In the genomic region with DNA sequence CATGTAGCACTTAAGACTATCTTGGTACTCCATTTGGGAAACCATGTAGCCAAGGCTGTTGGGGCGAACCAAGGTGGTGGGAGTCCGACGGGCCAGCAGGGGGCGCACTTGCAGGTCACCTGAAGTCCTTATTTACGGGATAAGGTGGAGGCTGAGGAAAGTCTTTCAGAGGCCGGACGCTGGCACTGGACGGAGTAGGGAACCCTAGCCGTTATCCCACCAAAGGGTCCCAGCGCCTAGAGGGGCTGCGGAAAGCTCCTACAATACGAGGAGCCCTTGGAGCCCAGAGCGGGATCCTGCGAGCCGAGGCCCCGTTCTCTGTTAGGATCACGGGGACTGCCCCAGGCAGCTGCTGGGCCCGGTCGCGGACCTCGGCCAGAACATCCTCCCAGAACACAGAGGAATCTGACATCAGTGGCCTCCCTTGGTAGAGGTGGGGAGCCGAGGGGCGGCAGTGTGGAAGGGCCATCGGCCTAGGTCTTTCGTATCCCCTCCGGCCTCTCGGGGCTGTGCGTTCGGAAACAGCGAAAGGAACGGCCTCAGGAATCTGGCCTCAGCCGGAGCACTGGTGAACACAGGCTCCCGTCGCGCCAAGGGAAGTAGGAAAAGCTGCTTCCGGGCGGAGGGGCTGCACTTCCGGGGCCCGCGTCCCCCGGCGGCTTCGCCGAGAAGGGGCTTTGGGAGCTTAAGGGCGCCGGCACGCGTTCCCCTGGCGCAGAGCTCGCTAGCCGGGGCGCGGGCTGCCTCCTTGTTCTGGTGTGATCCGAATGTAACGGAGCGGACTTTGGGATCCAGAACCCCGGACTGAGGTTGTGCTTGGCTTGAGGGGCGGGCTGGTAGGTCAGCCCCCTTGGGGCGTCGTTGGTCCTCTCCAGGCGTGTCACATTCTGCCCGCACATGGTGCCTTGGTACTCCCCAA, we compare ENCODE assay signal across 8 cellular contexts. TPM values are rescaled to one million over a fixed set of nuclear protein-coding genes. Genes with fewer than 3 reads are reported as not detected.
DNase-seq lines count a peak whose midpoint lies in the region; ATAC-seq and TF ChIP-seq lines count a peak whose summit lies in the region.

No MANE protein-coding gene starts in this region.

- H3K27me3 Mint-ChIP-seq in GM23338 (ENCODE audit: insufficient read depth, low read depth, poor library complexity) (peaks cover 6% of the 10 kb centered on the region), naive B cell (peaks cover 10 to 30% (median 15%) of the 10 kb centered on the region in 3 donors)

- no peak overlapping the region for H3K23ac ChIP-seq in neuronal stem cell (ENCODE audit: low read depth, low read length, poor library complexity)

- H2BK12ac ChIP-seq in neuronal stem cell (ENCODE audit: low read length): no peak overlapping the region

- no peaks in the 10 kb centered on the region for H3F3A ChIP-seq in GM23338 (replicated peaks; ENCODE audit: low read depth)

- H3K4me3 Mint-ChIP-seq in GM23338 (peak overlapping the region; percentile 67; the same call in 2 of the 3 replicates), naive B cell (peak overlapping the region; percentile 77 to 94 (median 84))

- H3K27ac ChIP-seq in GM23338 (ENCODE audit: low read depth): no peak overlapping the region
- H3K27ac ChIP-seq in epithelial cell of prostate: peak overlapping the region; percentile 80
- no peak overlapping the region for H3K27ac ChIP-seq in neuronal stem cell (replicated peaks; ENCODE audit: low read length)

- H3K27me3 ChIP-seq in GM23338 (ENCODE audit: insufficient read depth) (no peaks in the 10 kb centered on the region), neuronal stem cell (ENCODE audit: control insufficient read depth in 3 of 3, insufficient read depth in 3 of 3, low read depth in 1 of 3, low read length in 3 of 3) (no peaks in the 10 kb centered on the region)

- peak overlapping the region; percentile 49 for H3K4me3 ChIP-seq in AG09309 (ENCODE audit: control insufficient read depth, low read depth, low read length)
- H3K4me3 ChIP-seq in GM23338: no peak overlapping the region
- peak overlapping the region in 1 of 2 donors; percentile 24 for H3K4me3 ChIP-seq in neuronal stem cell (ENCODE audit: low read length in 2 of 2)

- H3K9ac ChIP-seq in neuronal stem cell (ENCODE audit: low read depth, low read length, poor library complexity): no peak overlapping the region

- no peak overlapping the region for H4K91ac ChIP-seq in neuronal stem cell (ENCODE audit: low read depth, low read length, poor library complexity)

- no peaks in the 10 kb centered on the region for H3K4me1 Mint-ChIP-seq in GM23338
- H3K4me1 Mint-ChIP-seq in naive B cell: peaks cover 4 to 9% (median 6%) of the 10 kb centered on the region in 3 donors

- no peaks in the 10 kb centered on the region for H3K36me3 ChIP-seq in GM23338 (ENCODE audit: insufficient read depth)
- no peaks in the 10 kb centered on the region for H3K36me3 ChIP-seq in neuronal stem cell (replicated peaks in 1 of 2; ENCODE audit: control insufficient read depth in 2 of 2, insufficient read depth in 2 of 2, low read length in 2 of 2)

- no peak overlapping the region for H3K14ac ChIP-seq in neuronal stem cell (ENCODE audit: low read length)

- H2BK120ac ChIP-seq in neuronal stem cell (ENCODE audit: low read depth, low read length): no peak overlapping the region

- H2BK5ac ChIP-seq in neuronal stem cell (ENCODE audit: low read length): no peak overlapping the region

- H3K9me2 ChIP-seq in GM23338 (ENCODE audit: insufficient read depth): no peaks in the 10 kb centered on the region

- H3K18ac ChIP-seq in neuronal stem cell (ENCODE audit: low read length): no peak overlapping the region

- no peaks in the 10 kb centered on the region for H4K20me1 ChIP-seq in GM23338 (replicated peaks; ENCODE audit: insufficient read depth)

- no peaks in the 10 kb centered on the region for H3K79me2 ChIP-seq in GM23338 (replicated peaks; ENCODE audit: insufficient read depth)

- no peak overlapping the region for H3K4ac ChIP-seq in neuronal stem cell (ENCODE audit: low read length)

- TF ChIP-seq CTCF in AG09309 (IDR thresholded peaks at IDR 0.05; ENCODE audit: control insufficient read depth, insufficient read depth, low read depth, low read length, missing control alignments) (peak; percentile 85), GM23338 (conservative IDR thresholded peaks at IDR 0.05; ENCODE audit: low read depth in 2 of 2) (peak; percentile 85 to 95)

- no peaks in the 10 kb centered on the region for H3K79me1 ChIP-seq in neuronal stem cell (ENCODE audit: low read depth, low read length)

- H3K4me1 ChIP-seq in GM23338 (ENCODE audit: insufficient read depth): no peaks in the 10 kb centered on the region
- no peaks in the 10 kb centered on the region for H3K4me1 ChIP-seq in neuronal stem cell (ENCODE audit: control insufficient read depth in 2 of 2, insufficient read depth in 1 of 2, low read depth in 1 of 2, low read length in 2 of 2)

- no peak for DNase-seq in AG09309 (ENCODE audit: low read depth)
- DNase-seq in GM23338 (ENCODE audit: low spot score): peak; percentile 84
- peak; percentile 74 for DNase-seq in NOMO-1 treated with DMSO at 0.1 percent for 48 hours (lab: John Stamatoyannopoulos, UW; ENCODE audit: unreplicated experiment)
- peak; percentile 47 for DNase-seq in activated CD8-positive, alpha-beta memory T cell treated with anti-CD3 and anti-CD28 coated beads, Interleukin-2, amount 50 U/mL, for 24 hours (ENCODE audit: extremely low read depth)
- no peak for DNase-seq in epithelial cell of prostate (ENCODE audit: low read depth, low spot score)
- DNase-seq in naive B cell: peak; percentile 55
- DNase-seq in stimulated activated CD8-positive, alpha-beta memory T cell treated with anti-CD3 and anti-CD28 coated beads, Interleukin-7, amount 100 ng/mL, for 48 hours (ENCODE audit: extremely low read depth in 1 of 2, low read depth in 1 of 2): peak; percentile 56 to 71
- DNase-seq in neuronal stem cell (ENCODE audit: low spot score): no peak

- no peak overlapping the region for H4K8ac ChIP-seq in neuronal stem cell (ENCODE audit: low read depth, low read length)

- H3K9me3 Mint-ChIP-seq in GM23338: peaks cover under 1% of the 10 kb centered on the region; the same call in 1 of the 3 replicates
- no peaks in the 10 kb centered on the region for H3K9me3 Mint-ChIP-seq in naive B cell

- H3K4me2 ChIP-seq in GM23338: no peak overlapping the region
- no peak overlapping the region for H3K4me2 ChIP-seq in neuronal stem cell (ENCODE audit: insufficient read depth, low read length, poor library complexity, severe bottlenecking)

- H3K36me3 Mint-ChIP-seq in GM23338 (ENCODE audit: low read depth): no peaks in the 10 kb centered on the region
- H3K36me3 Mint-ChIP-seq in naive B cell: no peaks in the 10 kb centered on the region

- ATAC-seq in GM23338 (peak; percentile 78), naive B cell (ENCODE audit: low read depth in 2 of 2) (peak; percentile 60 to 70)

- peak overlapping the region; percentile 94 for H2AFZ ChIP-seq in GM23338
- no peak overlapping the region for H2AFZ ChIP-seq in neuronal stem cell (ENCODE audit: low read length)

- H2BK15ac ChIP-seq in neuronal stem cell (ENCODE audit: low read length): no peak overlapping the region

- H3K9me3 ChIP-seq in neuronal stem cell (replicated peaks in 1 of 2; ENCODE audit: control insufficient read depth in 2 of 2, insufficient read depth in 1 of 2, low read depth in 1 of 2, low read length in 2 of 2): peaks cover 0 to 7% of the 10 kb centered on the region in 2 donors

- no CpG with 5 or more reads among the region's 62 CpGs for WGBS in neuronal stem cell (ENCODE audit: extremely low coverage in 2 of 2, insufficient read length in 2 of 2, insufficient replicate concordance in 1 of 2), 2 donors

- H3K27ac Mint-ChIP-seq in GM23338 (no peak overlapping the region), naive B cell (peak overlapping the region in 1 of 6 donors; percentile 63)

- no peak overlapping the region for H2AK5ac ChIP-seq in neuronal stem cell (ENCODE audit: low read depth, low read length)

TF ChIP-seq in GM23338, 12 proteins besides CTCF, POLR2A, EP300 and RAD21 (continues in another document):
- TF ChIP-seq EZH2phosphoT487 (IDR thresholded peaks at IDR 0.05; ENCODE audit: unreplicated experiment) (no peak), NANOG (IDR thresholded peaks at IDR 0.05; ENCODE audit: borderline replicate concordance) (no peak), ZNF331 (CRISPR knock-in tag; IDR thresholded peaks at IDR 0.05; ENCODE audit: low read depth) (no peak), POLR2AphosphoS5 (IDR thresholded peaks at IDR 0.05; ENCODE audit: low read depth) (no peak)

RNA-seq across cellular contexts. Expression of a gene that starts 29.9 kb away (rescaled TPM):
- not detected in 2 replicates for total RNA-seq in GM23338 (2014; rRNA removed; shearing (Covaris generic))
- not detected in 2 replicates for polyA plus RNA-seq in GM23338 (2016; fragmentation: Nextera tagmentation; extraction: Ambion mirVana)
- not detected for polyA plus RNA-seq in naive B cell (ENCODE audit: low read depth in 6 of 6)
- polyA plus RNA-seq in neuronal stem cell (2013, experiment 1 of 2): not detected
- polyA plus RNA-seq in neuronal stem cell (2013, experiment 2 of 2): not detected

RNA-seq across cellular contexts. Expression of a gene that starts 35.1 kb away (rescaled TPM):
- not detected in 2 replicates for total RNA-seq in GM23338 (2014; rRNA removed; shearing (Covaris generic))
- polyA plus RNA-seq in GM23338 (2016; fragmentation: Nextera tagmentation; extraction: Ambion mirVana) (not detected in 2 replicates), naive B cell (ENCODE audit: low read depth in 6 of 6) (not detected)
- not detected for polyA plus RNA-seq in neuronal stem cell (2013, experiment 1 of 2)
- not detected for polyA plus RNA-seq in neuronal stem cell (2013, experiment 2 of 2)

Comparison
In these comparisons a context has a peak if more than half of its experiments do, and no peak if none do; other contexts are left out.
1. DNase-seq: peak in GM23338 (single experiment), NOMO-1 treated with DMSO at 0.1 percent for 48 hours (single experiment), activated CD8-positive, alpha-beta memory T cell treated with anti-CD3 and anti-CD28 coated beads, Interleukin-2, amount 50 U/mL, for 24 hours (single experiment), naive B cell (single experiment) and stimulated activated CD8-positive, alpha-beta memory T cell treated with anti-CD3 and anti-CD28 coated beads, Interleukin-7, amount 100 ng/mL, for 48 hours (2 of 2); none in AG09309 (single experiment), epithelial cell of prostate (single experiment) and neuronal stem cell (single experiment).